In the genomic region with DNA sequence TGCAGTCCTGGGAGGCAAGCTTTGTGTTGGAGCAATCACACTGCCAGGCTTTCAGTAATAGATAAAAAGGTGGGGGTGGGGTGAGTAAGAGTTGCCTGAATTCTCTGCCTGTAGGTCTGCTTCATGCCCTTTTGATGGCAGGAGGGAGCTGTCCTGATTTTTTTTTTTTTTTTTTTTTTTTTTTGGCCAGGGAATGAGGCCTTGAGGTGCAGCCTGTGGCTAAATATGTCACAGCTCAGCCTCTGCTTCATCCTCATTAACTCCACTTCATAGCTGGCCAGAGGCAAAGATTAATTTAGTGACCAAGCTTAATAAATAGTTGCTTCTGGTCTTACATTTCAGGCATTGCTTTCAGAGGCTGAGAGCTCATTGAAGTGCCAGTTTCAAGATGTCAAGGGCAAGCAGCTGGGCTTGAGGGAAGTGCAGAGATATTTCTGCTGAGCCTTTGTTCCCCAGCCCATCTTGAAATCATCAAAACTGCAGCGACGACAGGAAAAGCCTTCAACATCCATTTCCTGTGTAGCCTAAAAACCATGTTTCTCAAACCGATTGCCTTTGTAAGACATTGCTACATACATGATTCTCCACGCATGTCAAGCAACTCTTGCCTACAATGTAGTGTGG, we compare ENCODE assay signal across 9 cellular contexts.
DNase-seq lines count a peak whose midpoint lies in the region; FAIRE-seq and TF ChIP-seq lines count a peak whose summit lies in the region.
"Had no signal": no experiment of that assay in that cellular context is flagged by ENCODE, and none has a peak within 500 bp of the region (broad histone marks: within the 10 kb centered on the region; RNA-seq: fewer than 3 reads in every experiment).

No MANE protein-coding gene starts in this region.

- no peak overlapping the region for H2AFZ ChIP-seq in astrocyte (ENCODE audit: low read depth, low read length)

- no peaks in the 10 kb centered on the region for H3K9me3 ChIP-seq in astrocyte (ENCODE audit: insufficient read depth, low read depth, low read length)
- no peaks in the 10 kb centered on the region for H3K9me3 ChIP-seq in suprapubic skin

- no peak overlapping the region for H3K4me2 ChIP-seq in astrocyte (ENCODE audit: low read length)

- no peak for TF ChIP-seq CTCF in astrocyte (IDR thresholded peaks at IDR 0.05; ENCODE audit: insufficient read depth, low read depth, low read length)
- no peak for TF ChIP-seq CTCF in suprapubic skin (IDR thresholded peaks at IDR 0.05)

- no peaks in the 10 kb centered on the region for H3K27me3 ChIP-seq in astrocyte (ENCODE audit: insufficient read depth, low read length)
- H3K27me3 ChIP-seq in suprapubic skin, result no peaks in the 10 kb centered on the region

- H3K4me1 Mint-ChIP-seq in astrocyte (ENCODE audit: low read depth, unreplicated experiment), result peaks cover 6% of the 10 kb centered on the region

- no peaks in the 10 kb centered on the region for H4K20me1 ChIP-seq in astrocyte (ENCODE audit: insufficient read depth, low read length)

- H3K27ac ChIP-seq in astrocyte (ENCODE audit: low read depth, low read length) (no peak overlapping the region), suprapubic skin (no peak overlapping the region)

- DNase-seq in AG08395 (ENCODE audit: low spot score) (peak; percentile 33), KBM-7 (peak; percentile 84), astrocyte (ENCODE audit: low read depth) (peak; percentile 15), iPS-NIHi7 (ENCODE audit: extremely low spot score) (peak; percentile 64), suprapubic skin (ENCODE audit: low spot score in 2 of 2) (no peak), NCI-H128 (lab: John Stamatoyannopoulos, UW; ENCODE audit: unreplicated experiment) (no peak), superior temporal gyrus (ENCODE audit: extremely low spot score) (no peak)
- DNase-seq in activated effector memory CD4-positive, alpha-beta T cell treated with Interleukin-2 at 50 U/mL for 16 hours, result no peak
- DNase-seq: naive thymus-derived CD8-positive, alpha-beta T cell had no signal

- H3K27me3 Mint-ChIP-seq in astrocyte (ENCODE audit: low read depth, unreplicated experiment), result no peaks in the 10 kb centered on the region

- no peaks in the 10 kb centered on the region for H3K36me3 ChIP-seq in astrocyte (ENCODE audit: insufficient read depth, low read length)
- H3K36me3 ChIP-seq in suprapubic skin, result no peaks in the 10 kb centered on the region

- in situ Hi-C loops in KBM-7 (cut with MboI; ENCODE audit: low pct_unique_long_range_greater_than_20kb, low sequenced_read_pairs), result no loop called here

- no peak overlapping the region for H3K4me3 ChIP-seq in astrocyte (ENCODE audit: insufficient read depth, low read depth, low read length)
- H3K4me3 ChIP-seq in suprapubic skin, result no peak overlapping the region

- H3K36me3 Mint-ChIP-seq in astrocyte (ENCODE audit: low read depth, unreplicated experiment), result no peaks in the 10 kb centered on the region
- H3K36me3 Mint-ChIP-seq: naive thymus-derived CD8-positive, alpha-beta T cell had no signal

- H3K4me1 ChIP-seq in astrocyte (ENCODE audit: insufficient read depth, low read length) (no peaks in the 10 kb centered on the region), suprapubic skin (no peaks in the 10 kb centered on the region)

- 40% methylated on average over 4 of the region's 4 CpGs for whole genome bisulfite sequencing in suprapubic skin

- no peak for TF ChIP-seq POLR2A in suprapubic skin (IDR thresholded peaks at IDR 0.05)

- FAIRE-seq in astrocyte (lab: Jason Lieb, UNC), result peak; percentile 78

- no peak overlapping the region for H3K4me3 Mint-ChIP-seq in astrocyte (ENCODE audit: unreplicated experiment)
- H3K4me3 Mint-ChIP-seq: naive thymus-derived CD8-positive, alpha-beta T cell had no signal

- H3K9ac ChIP-seq in astrocyte (ENCODE audit: low read length), result no peak overlapping the region

- no peaks in the 10 kb centered on the region for H3K79me2 ChIP-seq in astrocyte (ENCODE audit: insufficient read depth, low read length)

- no peaks in the 10 kb centered on the region for H3K9me3 Mint-ChIP-seq in astrocyte (ENCODE audit: unreplicated experiment)
- H3K9me3 Mint-ChIP-seq: naive thymus-derived CD8-positive, alpha-beta T cell had no signal

- H3K27ac Mint-ChIP-seq in astrocyte (ENCODE audit: unreplicated experiment), result no peak overlapping the region
- H3K27ac Mint-ChIP-seq: naive thymus-derived CD8-positive, alpha-beta T cell had no signal

- TF ChIP-seq EP300 in suprapubic skin (IDR thresholded peaks at IDR 0.05), result no peak

Comparison
In these comparisons a context has a peak if more than half of its experiments do, and no peak if none do; other contexts are left out.
1. DNase-seq: peak in AG08395 (single experiment), KBM-7 (single experiment), astrocyte (single experiment) and iPS-NIHi7 (single experiment); none in suprapubic skin (0 of 2), activated effector memory CD4-positive, alpha-beta T cell treated with Interleukin-2 at 50 U/mL for 16 hours (single experiment), NCI-H128 (single experiment) and superior temporal gyrus (single experiment).